In genomic region chr15:33031324-33031736, GRCh38 we compare ENCODE assay signal across 14 cellular contexts.
A peak's percentile ranks its signal among the peaks of the same experiment; 100 is the strongest.
DNase-seq lines count a peak whose midpoint lies in the region; ATAC-seq and TF ChIP-seq lines count a peak whose summit lies in the region.
"Had no signal": no experiment of that assay in that cellular context is flagged by ENCODE, and none has a peak within 500 bp of the region (broad histone marks: within the 10 kb centered on the region; RNA-seq: fewer than 3 reads in every experiment).

No MANE protein-coding gene starts in this region.

- H3K27ac ChIP-seq in upper lobe of right lung = no peak overlapping the region
- H3K27ac ChIP-seq: HL-60, parathyroid adenoma, testis had no signal

- peaks cover 11% of the 10 kb centered on the region for H3K4me1 Mint-ChIP-seq in activated T-helper 2 cell treated with anti-CD3 and anti-CD28 coated beads, Interferon-gamma antibody, Interleukin-2, Interleukin-4, amounts not matched to agents 10 μg/mL and 5 μg/mL and 100 μg/mL, durations not matched to agents 14 hours and 24 hours and 36 hours (ENCODE audit: low read depth)
- H3K4me1 Mint-ChIP-seq: activated naive CD8-positive, alpha-beta T cell treated with anti-CD3 and anti-CD28 coated beads, Interleukin-2, amount 10 ng/mL, durations not matched to agents 7 days and 5 days had no signal

- ATAC-seq in upper lobe of right lung = peak; percentile 54
- ATAC-seq in HG02938 (IDR thresholded peaks at IDR 0.05; ENCODE audit: unreplicated experiment) = no peak

- H3K4me3 ChIP-seq in fibroblast of mammary gland (ENCODE audit: control insufficient read depth, low read depth, low read length) = no peak overlapping the region
- no peak overlapping the region for H3K4me3 ChIP-seq in upper lobe of right lung
- H3K4me3 ChIP-seq: testis had no signal

- H3K27ac Mint-ChIP-seq in activated T-helper 2 cell treated with anti-CD3 and anti-CD28 coated beads, Interferon-gamma antibody, Interleukin-2, Interleukin-4, amounts not matched to agents 10 μg/mL and 5 μg/mL and 100 μg/mL, durations not matched to agents 14 hours and 24 hours and 36 hours = no peak overlapping the region
- H3K27ac Mint-ChIP-seq: activated naive CD8-positive, alpha-beta T cell treated with anti-CD3 and anti-CD28 coated beads, Interleukin-2, amount 10 ng/mL, durations not matched to agents 7 days and 5 days had no signal

- H3K36me3 Mint-ChIP-seq in activated T-helper 2 cell treated with anti-CD3 and anti-CD28 coated beads, Interferon-gamma antibody, Interleukin-2, Interleukin-4, amounts not matched to agents 10 μg/mL and 5 μg/mL and 100 μg/mL, durations not matched to agents 14 hours and 24 hours and 36 hours (ENCODE audit: low read depth) = no peaks in the 10 kb centered on the region
- H3K36me3 Mint-ChIP-seq: activated naive CD8-positive, alpha-beta T cell treated with anti-CD3 and anti-CD28 coated beads, Interleukin-2, amount 10 ng/mL, durations not matched to agents 7 days and 5 days had no signal

- no peaks in the 10 kb centered on the region for H3K27me3 ChIP-seq in upper lobe of right lung
- H3K27me3 ChIP-seq: testis had no signal

- no peaks in the 10 kb centered on the region for H3K9me3 ChIP-seq in upper lobe of right lung
- H3K9me3 ChIP-seq: testis had no signal

- no peak overlapping the region for H3K4me3 Mint-ChIP-seq in activated T-helper 2 cell treated with anti-CD3 and anti-CD28 coated beads, Interferon-gamma antibody, Interleukin-2, Interleukin-4, amounts not matched to agents 10 μg/mL and 5 μg/mL and 100 μg/mL, durations not matched to agents 14 hours and 24 hours and 36 hours (ENCODE audit: low read depth)
- H3K4me3 Mint-ChIP-seq: activated naive CD8-positive, alpha-beta T cell treated with anti-CD3 and anti-CD28 coated beads, Interleukin-2, amount 10 ng/mL, durations not matched to agents 7 days and 5 days had no signal

- peaks cover 8% of the 10 kb centered on the region for H3K27me3 Mint-ChIP-seq in activated T-helper 2 cell treated with anti-CD3 and anti-CD28 coated beads, Interferon-gamma antibody, Interleukin-2, Interleukin-4, amounts not matched to agents 10 μg/mL and 5 μg/mL and 100 μg/mL, durations not matched to agents 14 hours and 24 hours and 36 hours (ENCODE audit: low read depth)

- intact Hi-C loops in upper lobe of right lung (cut with DNase I) = no loop called here
- intact Hi-C loops in activated T-helper 2 cell treated with anti-CD3 and anti-CD28 coated beads, Interferon-gamma antibody, Interleukin-2, Interleukin-4, amounts not matched to agents 10 μg/mL and 5 μg/mL and 100 μg/mL, durations not matched to agents 14 hours and 24 hours and 36 hours (cut with micrococcal nuclease) = no loop called here

- no peaks in the 10 kb centered on the region for H3K9me3 Mint-ChIP-seq in activated T-helper 2 cell treated with anti-CD3 and anti-CD28 coated beads, Interferon-gamma antibody, Interleukin-2, Interleukin-4, amounts not matched to agents 10 μg/mL and 5 μg/mL and 100 μg/mL, durations not matched to agents 14 hours and 24 hours and 36 hours
- H3K9me3 Mint-ChIP-seq: activated naive CD8-positive, alpha-beta T cell treated with anti-CD3 and anti-CD28 coated beads, Interleukin-2, amount 10 ng/mL, durations not matched to agents 7 days and 5 days had no signal

- TF ChIP-seq CTCF in fibroblast of mammary gland (conservative IDR thresholded peaks at IDR 0.05; ENCODE audit: control insufficient read depth, insufficient read depth, low read depth, low read length) (no peak), upper lobe of right lung (IDR thresholded peaks at IDR 0.05) (no peak)

- DNase-seq in NCI-H345 (lab: John Stamatoyannopoulos, UW) = peak; percentile 47
- DNase-seq in NCI-H345 treated with DMSO at 0.1 percent for 48 hours (lab: John Stamatoyannopoulos, UW; ENCODE audit: unreplicated experiment) = no peak
- DNase-seq in SHP77 (lab: John Stamatoyannopoulos, UW) = peak; percentile 71 to 83
- peak; percentile 90 for DNase-seq in fibroblast of mammary gland (ENCODE audit: low read depth)
- DNase-seq in upper lobe of right lung = no peak
- no peak for DNase-seq in NCI-H446 (lab: John Stamatoyannopoulos, UW)
- no peak for DNase-seq in activated T-helper 2 cell treated with anti-CD3 and anti-CD28 coated beads, Interferon-gamma antibody, Interleukin-2, Interleukin-4, amounts not matched to agents 10 μg/mL and 5 μg/mL and 100 μg/mL, durations not matched to agents 14 hours and 24 hours and 36 hours (ENCODE audit: low spot score)
- DNase-seq: activated naive CD8-positive, alpha-beta T cell treated with anti-CD3 and anti-CD28 coated beads, Interleukin-2, amount 10 ng/mL, durations not matched to agents 7 days and 5 days; NCI-H1694 treated with DMSO at 0.1 percent for 48 hours; SIG-M5; testis had no signal

- no peaks in the 10 kb centered on the region for H3K4me1 ChIP-seq in upper lobe of right lung
- H3K4me1 ChIP-seq: parathyroid adenoma, testis had no signal

- H3K36me3 ChIP-seq in upper lobe of right lung = no peaks in the 10 kb centered on the region

Comparison
In these comparisons a context has a peak if more than half of its experiments do, and no peak if none do; other contexts are left out.
1. DNase-seq: peak in NCI-H345 (single experiment), SHP77 (2 of 2) and fibroblast of mammary gland (single experiment); none in NCI-H345 treated with DMSO at 0.1 percent for 48 hours (single experiment), upper lobe of right lung (single experiment), NCI-H446 (0 of 2) and activated T-helper 2 cell treated with anti-CD3 and anti-CD28 coated beads, Interferon-gamma antibody, Interleukin-2, Interleukin-4, amounts not matched to agents 10 μg/mL and 5 μg/mL and 100 μg/mL, durations not matched to agents 14 hours and 24 hours and 36 hours (single experiment).